ENCODE assay signal across 8 cellular contexts in the genomic region with DNA sequence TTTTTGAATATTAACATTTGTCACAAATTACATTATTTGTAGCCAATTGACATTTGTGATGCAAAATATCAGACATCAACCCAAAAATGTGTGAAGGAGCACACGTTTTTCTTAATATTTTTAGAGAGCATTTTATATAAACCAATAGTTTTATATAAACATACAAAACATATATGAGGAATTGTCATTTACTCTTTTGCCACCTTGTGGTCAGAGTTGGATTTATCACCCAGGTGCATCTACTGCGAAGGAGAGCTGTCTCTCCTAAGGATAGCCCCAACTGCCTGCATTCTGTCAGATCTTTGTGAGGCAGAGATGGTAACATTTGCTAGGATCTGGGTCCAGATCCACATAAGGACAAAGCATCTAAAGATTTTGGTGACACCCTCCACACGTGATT. TPM values are rescaled to one million over a fixed set of nuclear protein-coding genes. Genes with fewer than 3 reads are reported as not detected.
A peak's percentile ranks its signal among the peaks of the same experiment; 100 is the strongest.
DNase-seq lines count a peak whose midpoint lies in the region; ATAC-seq and TF ChIP-seq lines count a peak whose summit lies in the region.

No MANE protein-coding gene starts in this region.

- no peak for ATAC-seq in activated CD8-positive, alpha-beta T cell treated with anti-CD3 and anti-CD28 coated beads, Interleukin-2, amount 10 ng/mL, durations not matched to agents 7 days and 5 days
- ATAC-seq in GM19467 (IDR thresholded peaks at IDR 0.05; ENCODE audit: unreplicated experiment), result no peak

- DNase-seq in Calu3 (peak; percentile 42), M059J (ENCODE audit: low read depth) (peak; percentile 37), left kidney (ENCODE audit: low read depth, low spot score) (peak; percentile 50), DMS153 (lab: John Stamatoyannopoulos, UW) (no peak)
- DNase-seq in activated CD8-positive, alpha-beta T cell treated with anti-CD3 and anti-CD28 coated beads, Interleukin-2, amount 10 ng/mL, durations not matched to agents 7 days and 5 days, result peak; percentile 48
- no peak for DNase-seq in effector memory CD4-positive, alpha-beta T cell

- H3K4me1 Mint-ChIP-seq in Calu3 (ENCODE audit: low read depth, unreplicated experiment), result no peaks in the 10 kb centered on the region
- H3K4me1 Mint-ChIP-seq in activated CD8-positive, alpha-beta T cell treated with anti-CD3 and anti-CD28 coated beads, Interleukin-2, amount 10 ng/mL, durations not matched to agents 7 days and 5 days (ENCODE audit: low read depth), result peaks cover 12% of the 10 kb centered on the region

- H3K27me3 ChIP-seq in effector memory CD4-positive, alpha-beta T cell (replicated peaks; ENCODE audit: control insufficient read depth, insufficient read depth, low read length, poor library complexity, severe bottlenecking), result no peaks in the 10 kb centered on the region

- intact Hi-C loops in Calu3 (cut with micrococcal nuclease; ENCODE audit: unreplicated experiment), result loop anchor here (2.0 to 5.0 kb wide), 2 partner anchors 116 to 584 kb away; no protein-coding TSS in a partner anchor

- CTCF ChIA-PET in Calu3 (lab: Charles Lee), result interaction anchor here (0.5 to 1.5 kb wide), 6 partner anchors 8 to 836 kb away, joined by 3 to 4 read pairs (median 3); a partner anchor contains a TSS
- CTCF ChIA-PET in activated CD8-positive, alpha-beta T cell treated with anti-CD3 and anti-CD28 coated beads, Interleukin-2, amount 10 ng/mL, durations not matched to agents 7 days and 5 days (lab: Charles Lee), result interaction anchor here (0.6 to 2.7 kb wide), 6 partner anchors 36 to 331 kb away, joined by 3 to 12 read pairs (median 4); a partner anchor contains a TSS

- POLR2A ChIA-PET in activated CD8-positive, alpha-beta T cell treated with anti-CD3 and anti-CD28 coated beads, Interleukin-2, amount 10 ng/mL, durations not matched to agents 7 days and 5 days (lab: Charles Lee), result no interaction called here

- H3K9me3 ChIP-seq in effector memory CD4-positive, alpha-beta T cell (ENCODE audit: control insufficient read depth, low read length), result no peaks in the 10 kb centered on the region

- no TSS peak for BruUV-seq in Calu3 (replicated peaks; lab: Mats Ljungman, UMichigan)

- peaks cover 18% of the 10 kb centered on the region for H3K36me3 Mint-ChIP-seq in Calu3 (ENCODE audit: insufficient read depth, unreplicated experiment)
- H3K36me3 Mint-ChIP-seq in activated CD8-positive, alpha-beta T cell treated with anti-CD3 and anti-CD28 coated beads, Interleukin-2, amount 10 ng/mL, durations not matched to agents 7 days and 5 days (ENCODE audit: low read depth), result no peaks in the 10 kb centered on the region

- no peak overlapping the region for H3K4me3 Mint-ChIP-seq in Calu3 (ENCODE audit: low read depth, unreplicated experiment)
- no peak overlapping the region for H3K4me3 Mint-ChIP-seq in activated CD8-positive, alpha-beta T cell treated with anti-CD3 and anti-CD28 coated beads, Interleukin-2, amount 10 ng/mL, durations not matched to agents 7 days and 5 days

- H3K27ac ChIP-seq in 22Rv1, result no peak overlapping the region
- no peak overlapping the region for H3K27ac ChIP-seq in effector memory CD4-positive, alpha-beta T cell (ENCODE audit: insufficient read depth, low read length, poor library complexity, severe bottlenecking)

- no peaks in the 10 kb centered on the region for H3K36me3 ChIP-seq in effector memory CD4-positive, alpha-beta T cell (ENCODE audit: control insufficient read depth, insufficient read depth, low read length)

- TF ChIP-seq CTCF in 22Rv1 (IDR thresholded peaks at IDR 0.05) (peak; percentile 54), Calu3 (IDR thresholded peaks at IDR 0.05; ENCODE audit: unreplicated experiment) (peak; percentile 39)

- H3K4me1 ChIP-seq in effector memory CD4-positive, alpha-beta T cell (ENCODE audit: control insufficient read depth, insufficient read depth, low read length, poor library complexity, severe bottlenecking), result peaks cover 3% of the 10 kb centered on the region

- no peak overlapping the region for H3K27ac Mint-ChIP-seq in Calu3 (ENCODE audit: unreplicated experiment)
- H3K27ac Mint-ChIP-seq in activated CD8-positive, alpha-beta T cell treated with anti-CD3 and anti-CD28 coated beads, Interleukin-2, amount 10 ng/mL, durations not matched to agents 7 days and 5 days, result no peak overlapping the region

- H3K27me3 Mint-ChIP-seq in Calu3 (ENCODE audit: unreplicated experiment), result no peaks in the 10 kb centered on the region
- H3K27me3 Mint-ChIP-seq in activated CD8-positive, alpha-beta T cell treated with anti-CD3 and anti-CD28 coated beads, Interleukin-2, amount 10 ng/mL, durations not matched to agents 7 days and 5 days (ENCODE audit: low read depth), result no peaks in the 10 kb centered on the region

- no peak overlapping the region for H3K4me3 ChIP-seq in effector memory CD4-positive, alpha-beta T cell (ENCODE audit: insufficient read depth, low read depth, low read length, poor library complexity, severe bottlenecking)

- H3K9me3 Mint-ChIP-seq in Calu3 (ENCODE audit: low read depth, unreplicated experiment), result no peaks in the 10 kb centered on the region
- no peaks in the 10 kb centered on the region for H3K9me3 Mint-ChIP-seq in activated CD8-positive, alpha-beta T cell treated with anti-CD3 and anti-CD28 coated beads, Interleukin-2, amount 10 ng/mL, durations not matched to agents 7 days and 5 days (ENCODE audit: insufficient read depth)

RNA-seq across cellular contexts. Expression of a gene that starts 2.5 kb away (rescaled TPM):
- total RNA-seq in Calu3 (2022), result 3.1 and 4.2 TPM in 2 replicates
- 1.4 and 1.6 TPM in 2 replicates for total RNA-seq in M059J (2014; rRNA removed; shearing (Covaris generic))
- 1 to 10 TPM; 1.4 to 1.5 TPM for total RNA-seq in activated CD8-positive, alpha-beta T cell treated with anti-CD3 and anti-CD28 coated beads, Interleukin-2, amount 10 ng/mL, durations not matched to agents 7 days and 5 days

RNA-seq across cellular contexts. Expression of a gene that starts 45.6 kb away (rescaled TPM):
- 13.6 and 19.1 TPM in 2 replicates for total RNA-seq in Calu3 (2022)
- total RNA-seq in M059J (2014; rRNA removed; shearing (Covaris generic)), result 3.0 and 3.3 TPM in 2 replicates
- total RNA-seq in activated CD8-positive, alpha-beta T cell treated with anti-CD3 and anti-CD28 coated beads, Interleukin-2, amount 10 ng/mL, durations not matched to agents 7 days and 5 days, result 1 to 10 TPM; 4.0 TPM

RNA-seq across cellular contexts. Expression of a gene that starts 47.6 kb away (rescaled TPM):
- total RNA-seq in Calu3 (2022), result not detected in 2 replicates
- not detected in 2 replicates for total RNA-seq in M059J (2014; rRNA removed; shearing (Covaris generic))
- not detected for total RNA-seq in activated CD8-positive, alpha-beta T cell treated with anti-CD3 and anti-CD28 coated beads, Interleukin-2, amount 10 ng/mL, durations not matched to agents 7 days and 5 days

Comparison
In these comparisons a context has a peak if more than half of its experiments do, and no peak if none do; other contexts are left out.
1. DNase-seq: peak in Calu3 (single experiment), M059J (single experiment), activated CD8-positive, alpha-beta T cell treated with anti-CD3 and anti-CD28 coated beads, Interleukin-2, amount 10 ng/mL, durations not matched to agents 7 days and 5 days (single experiment) and left kidney (single experiment); none in effector memory CD4-positive, alpha-beta T cell (0 of 3) and DMS153 (single experiment).